In the genomic region with DNA sequence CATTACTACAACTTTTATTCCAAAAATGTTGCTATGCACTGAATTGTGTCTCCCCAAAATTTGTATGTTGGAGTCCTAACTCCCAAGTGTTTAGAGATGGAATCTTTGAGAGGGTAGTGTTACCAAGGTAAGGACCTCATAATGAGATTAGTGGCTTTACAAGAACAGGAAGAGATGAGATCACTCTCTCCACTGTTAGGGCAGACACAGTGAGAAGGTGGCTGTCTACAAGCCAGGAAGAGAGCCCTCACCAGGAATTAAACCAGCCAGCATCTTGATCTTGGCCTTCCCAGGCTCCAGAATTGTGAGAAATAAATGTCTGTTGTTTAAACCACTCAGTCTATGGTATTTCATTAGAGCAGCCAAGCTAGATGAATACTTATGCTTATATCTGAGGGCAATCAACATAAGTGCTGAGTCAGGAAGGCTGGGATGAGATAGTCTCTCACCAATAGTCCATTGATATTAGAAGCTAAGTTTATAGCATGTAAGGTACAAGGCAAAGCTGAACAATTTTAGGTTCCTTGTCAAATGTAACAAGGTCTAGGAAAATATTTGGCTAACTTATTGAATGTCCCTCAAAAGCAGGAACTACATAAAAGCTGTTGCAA, we compare ENCODE assay signal across 18 cellular contexts.
DNase-seq lines count a peak whose midpoint lies in the region; TF ChIP-seq lines count a peak whose summit lies in the region.
"Had no signal": no experiment of that assay in that cellular context is flagged by ENCODE, and none has a peak within 500 bp of the region (broad histone marks: within the 10 kb centered on the region; RNA-seq: fewer than 3 reads in every experiment).

No MANE protein-coding gene starts in this region.

- H2AK5ac ChIP-seq in mesenchymal stem cell (ENCODE audit: low read length, severe bottlenecking): no peak overlapping the region

- no peak overlapping the region for H4K8ac ChIP-seq in mesenchymal stem cell (ENCODE audit: low read length)

- H3K9ac ChIP-seq in mesenchymal stem cell (ENCODE audit: low read length): no peak overlapping the region

- H3K4me1 ChIP-seq in A673 (ENCODE audit: insufficient read depth, low read length, poor library complexity, severe bottlenecking) (no peaks in the 10 kb centered on the region), mesenchymal stem cell (ENCODE audit: control insufficient read depth, insufficient read depth, low read depth, low read length) (no peaks in the 10 kb centered on the region)

- peak overlapping the region in 1 of 2 experiments; percentile 43 for H3K18ac ChIP-seq in mesenchymal stem cell (ENCODE audit: low read depth in 1 of 2, low read length in 2 of 2)

- H3K4me3 ChIP-seq in A673 (ENCODE audit: low read depth, low read length, poor library complexity, severe bottlenecking) (no peak overlapping the region), mesenchymal stem cell (ENCODE audit: insufficient read depth in 1 of 2, low read depth in 1 of 2, low read length in 2 of 2) (no peak overlapping the region)

- H3K14ac ChIP-seq in mesenchymal stem cell (ENCODE audit: low read length in 2 of 2): no peak overlapping the region

- H3K4ac ChIP-seq in mesenchymal stem cell (ENCODE audit: low read depth in 1 of 2, low read length in 2 of 2): no peak overlapping the region

- CTCF ChIA-PET in A673 (lab: Charles Lee): no interaction called here

- no TSS peak for BruUV-seq in A673 (replicated peaks; lab: Mats Ljungman, UMichigan)

- no peak for TF ChIP-seq CTCF in A673 (conservative IDR thresholded peaks at IDR 0.05; ENCODE audit: low read depth, low read length)

- H4K91ac ChIP-seq in mesenchymal stem cell (ENCODE audit: low read length): no peak overlapping the region

- no peak overlapping the region for H2BK15ac ChIP-seq in mesenchymal stem cell (ENCODE audit: low read depth, poor library complexity, severe bottlenecking)

- DNase-seq in A673 (ENCODE audit: low spot score) (peak; percentile 83), HT1080 (ENCODE audit: low read depth) (peak; percentile 5), OCI-M1 (lab: John Stamatoyannopoulos, UW) (peak; percentile 17), mesenchymal stem cell (peak; percentile 13), HT-29 (ENCODE audit: low spot score) (no peak), activated gamma-delta T cell treated with Interleukin-2 at 50 U/mL for 16 hours (no peak), mucosa of gallbladder (ENCODE audit: low spot score) (no peak)
- DNase-seq: H9; MM.1S; NCI-H1105; NCI-H1694; NCI-H2227 treated with DMSO at 0.1 percent for 48 hours; NCI-H526; NK-92 treated with Interleukin-12 subunit alpha and Interleukin-12 subunit beta, amount 100 ng/mL, for 24 hours; PC-3; RPMI8226; SIG-M5; T-helper 17 cell had no signal

- intact Hi-C loops in A673 (cut with micrococcal nuclease; ENCODE audit: unreplicated experiment): loop anchor here (5.0 kb wide), 1 partner anchor 356 kb away; no protein-coding TSS in a partner anchor

- H2AFZ ChIP-seq in mesenchymal stem cell (ENCODE audit: low read depth, low read length): no peak overlapping the region

- peaks cover 2% of the 10 kb centered on the region for H3K9me3 ChIP-seq in A673 (ENCODE audit: low read depth, low read length, poor library complexity, severe bottlenecking)
- H3K9me3 ChIP-seq in mesenchymal stem cell (ENCODE audit: control insufficient read depth, low read length): no peaks in the 10 kb centered on the region

- no peak overlapping the region for H3K4me2 ChIP-seq in mesenchymal stem cell (ENCODE audit: low read length, poor library complexity, severe bottlenecking)

- H2BK5ac ChIP-seq in mesenchymal stem cell (ENCODE audit: low read depth, low read length, poor library complexity, severe bottlenecking): no peak overlapping the region

- H3K27ac ChIP-seq in A673 (ENCODE audit: low read depth, low read length, poor library complexity, severe bottlenecking) (peak overlapping the region; percentile 88), mesenchymal stem cell (ENCODE audit: low read length, poor library complexity, severe bottlenecking) (no peak overlapping the region)

- H3K27me3 ChIP-seq in A673 (replicated peaks; ENCODE audit: insufficient read depth, low read depth, low read length, poor library complexity) (no peaks in the 10 kb centered on the region), mesenchymal stem cell (ENCODE audit: control insufficient read depth in 1 of 2, insufficient read depth in 1 of 2, low read length in 2 of 2) (no peaks in the 10 kb centered on the region)

- POLR2A ChIA-PET in A673 (lab: Charles Lee; ENCODE audit: low non-redundant PET): interaction anchor here (0.6 kb wide), 1 partner anchor 9 kb away, joined by 3 read pairs; no protein-coding TSS in a partner anchor

- H3K79me1 ChIP-seq in mesenchymal stem cell (replicated peaks; ENCODE audit: low read length, poor library complexity, severe bottlenecking): no peaks in the 10 kb centered on the region

- H3K23ac ChIP-seq in mesenchymal stem cell (ENCODE audit: low read length in 2 of 2): no peak overlapping the region

- no peak overlapping the region for H2BK12ac ChIP-seq in mesenchymal stem cell (ENCODE audit: low read length in 2 of 2)

- H3K36me3 ChIP-seq in A673 (ENCODE audit: insufficient read depth, low read length, poor library complexity, severe bottlenecking) (no peaks in the 10 kb centered on the region), mesenchymal stem cell (ENCODE audit: control insufficient read depth in 1 of 2, insufficient read depth in 2 of 2, low read depth in 1 of 2, low read length in 2 of 2) (no peaks in the 10 kb centered on the region)

- H2BK120ac ChIP-seq in mesenchymal stem cell (ENCODE audit: low read depth, low read length): no peak overlapping the region

Comparison
In these comparisons a context has a peak if more than half of its experiments do, and no peak if none do; other contexts are left out.
1. DNase-seq: peak in A673 (single experiment), HT1080 (single experiment), OCI-M1 (single experiment) and mesenchymal stem cell (single experiment); none in HT-29 (single experiment), activated gamma-delta T cell treated with Interleukin-2 at 50 U/mL for 16 hours (single experiment) and mucosa of gallbladder (single experiment).